16 cellular contexts compared by ENCODE assay signal in the genomic region with DNA sequence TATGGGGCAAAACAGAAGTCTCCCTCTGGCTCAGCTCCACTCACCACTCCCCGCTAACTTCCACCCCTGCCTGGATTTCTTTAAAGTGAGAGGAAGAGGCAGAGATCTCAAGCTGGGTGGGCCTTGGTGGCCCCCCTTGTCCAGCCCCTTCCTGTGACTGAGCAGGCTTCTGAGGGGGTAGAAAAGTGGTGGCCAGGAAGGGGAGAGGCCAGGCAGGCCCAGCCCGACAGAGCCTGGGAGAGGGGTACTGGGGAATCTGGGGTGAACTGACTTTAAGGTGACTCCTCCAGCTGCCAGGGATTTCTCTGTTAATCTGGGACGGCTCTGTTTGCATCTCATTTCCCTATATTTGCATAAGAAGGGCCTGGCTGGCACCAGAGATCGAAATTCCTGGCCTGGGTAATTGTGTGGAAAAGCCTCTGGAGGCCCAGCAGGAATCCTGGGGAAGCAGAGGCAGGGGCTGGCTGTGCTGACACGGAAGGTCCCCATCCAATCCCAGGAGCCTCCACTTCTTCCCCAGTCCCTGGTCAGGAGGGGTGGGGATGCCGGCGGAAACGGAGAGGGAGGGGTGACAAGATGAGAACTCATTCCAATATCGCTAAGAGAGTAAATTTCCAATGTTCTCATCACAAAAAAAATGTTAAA. TPM values are rescaled to one million over a fixed set of nuclear protein-coding genes. Genes with fewer than 3 reads are reported as not detected.
A peak's percentile ranks its signal among the peaks of the same experiment; 100 is the strongest.
DNase-seq lines count a peak whose midpoint lies in the region; TF ChIP-seq lines count a peak whose summit lies in the region.
"Had no signal": no experiment of that assay in that cellular context is flagged by ENCODE, and none has a peak within 500 bp of the region (broad histone marks: within the 10 kb centered on the region; RNA-seq: fewer than 3 reads in every experiment).

No MANE protein-coding gene starts in this region.

- H3K27ac ChIP-seq in endodermal cell (ENCODE audit: low read depth, low read length) = peak overlapping the region; percentile 64
- H3K27ac ChIP-seq in smooth muscle cell (ENCODE audit: low read depth) = no peak overlapping the region
- H3K27ac ChIP-seq: SJSA1 had no signal

- H3K9me3 Mint-ChIP-seq in endodermal cell (no peaks in the 10 kb centered on the region), neural crest cell (no peaks in the 10 kb centered on the region)
- H3K9me3 Mint-ChIP-seq: activated T-cell treated with anti-CD3 and anti-CD28 coated beads, Interleukin-2, amount 50 U/mL, for 24 hours; effector memory CD8-positive, alpha-beta T cell had no signal

- TF ChIP-seq CTCF in endodermal cell (conservative IDR thresholded peaks at IDR 0.05) (no peak), neural crest cell (conservative IDR thresholded peaks at IDR 0.05) (no peak), smooth muscle cell (IDR thresholded peaks at IDR 0.05; ENCODE audit: borderline replicate concordance, insufficient read depth, poor library complexity, severe bottlenecking) (no peak)

- H3K9ac ChIP-seq in endodermal cell (ENCODE audit: extremely low read depth, low read length, poor library complexity, severe bottlenecking) (no peak overlapping the region), smooth muscle cell (ENCODE audit: low read depth) (no peak overlapping the region)

- H3K4me2 ChIP-seq in smooth muscle cell = no peak overlapping the region

- H2AFZ ChIP-seq in smooth muscle cell (ENCODE audit: low read depth) = no peak overlapping the region

- peak overlapping the region; percentile 88 for H3K27ac Mint-ChIP-seq in endodermal cell
- H3K27ac Mint-ChIP-seq in neural crest cell (ENCODE audit: unreplicated experiment) = peak overlapping the region; percentile 20
- H3K27ac Mint-ChIP-seq: activated naive CD8-positive, alpha-beta T cell; activated T-cell treated with anti-CD3 and anti-CD28 coated beads, Interleukin-2, amount 50 U/mL, for 24 hours had no signal

- no peaks in the 10 kb centered on the region for H3K36me3 Mint-ChIP-seq in endodermal cell (ENCODE audit: low read depth)
- no peaks in the 10 kb centered on the region for H3K36me3 Mint-ChIP-seq in neural crest cell (ENCODE audit: low read depth)
- H3K36me3 Mint-ChIP-seq: activated naive CD8-positive, alpha-beta T cell had no signal

- H3K27me3 Mint-ChIP-seq in endodermal cell (ENCODE audit: insufficient read depth) = no peaks in the 10 kb centered on the region
- no peaks in the 10 kb centered on the region for H3K27me3 Mint-ChIP-seq in neural crest cell (ENCODE audit: low read depth)

- 47% methylated on average over 6 of the region's 9 CpGs; no CpG with 5 or more reads in 1 of the 2 experiments for WGBS in endodermal cell (ENCODE audit: insufficient coverage in 1 of 2, insufficient read length in 1 of 2), 2 experiments
- WGBS in smooth muscle cell (ENCODE audit: low lambda C conversion rate) = 39% methylated on average over 9 of the region's 9 CpGs

- no peak overlapping the region for H3K4me3 Mint-ChIP-seq in endodermal cell
- peak overlapping the region; percentile 47 for H3K4me3 Mint-ChIP-seq in neural crest cell
- H3K4me3 Mint-ChIP-seq: activated naive CD8-positive, alpha-beta T cell; activated T-cell treated with anti-CD3 and anti-CD28 coated beads, Interleukin-2, amount 50 U/mL, for 24 hours; effector memory CD8-positive, alpha-beta T cell had no signal

- no peaks in the 10 kb centered on the region for H3K79me2 ChIP-seq in smooth muscle cell (ENCODE audit: low read depth)

- no peaks in the 10 kb centered on the region for H4K20me1 ChIP-seq in smooth muscle cell (ENCODE audit: low read depth)

- H3K27me3 ChIP-seq in endodermal cell (ENCODE audit: control insufficient read depth, insufficient read depth, low read length, poor library complexity, severe bottlenecking) (no peaks in the 10 kb centered on the region), smooth muscle cell (ENCODE audit: low read depth) (no peaks in the 10 kb centered on the region)
- H3K27me3 ChIP-seq: SJSA1 had no signal

- peaks cover 27% of the 10 kb centered on the region for H3K4me1 Mint-ChIP-seq in endodermal cell
- peaks cover 52% of the 10 kb centered on the region for H3K4me1 Mint-ChIP-seq in neural crest cell

- H3K36me3 ChIP-seq in endodermal cell (ENCODE audit: control insufficient read depth, insufficient read depth, low read length) = no peaks in the 10 kb centered on the region
- H3K36me3 ChIP-seq in smooth muscle cell (ENCODE audit: low read depth) = no peaks in the 10 kb centered on the region
- H3K36me3 ChIP-seq: SJSA1 had no signal

- H3K4me3 ChIP-seq in endodermal cell (ENCODE audit: low read length) (no peak overlapping the region), smooth muscle cell (no peak overlapping the region)
- H3K4me3 ChIP-seq: SJSA1 had no signal

- peak; percentile 54 for DNase-seq in ELF-1 (ENCODE audit: low read depth, low spot score)
- DNase-seq in NCI-H69 (lab: John Stamatoyannopoulos, UW) = peak; percentile 8
- peak; percentile 82 for DNase-seq in endodermal cell
- DNase-seq in neural crest cell (ENCODE audit: low read depth, low spot score) = no peak
- DNase-seq in smooth muscle cell (lab: John Stamatoyannopoulos, UW; ENCODE audit: unreplicated experiment) = no peak
- DNase-seq in occipital lobe (lab: John Stamatoyannopoulos, UW) = no peak
- no peak for DNase-seq in retina
- DNase-seq in NCI-H446 (lab: John Stamatoyannopoulos, UW) = no peak
- DNase-seq: activated T-cell treated with anti-CD3 and anti-CD28 coated beads, Interleukin-2, amount 50 U/mL, for 24 hours; effector memory CD8-positive, alpha-beta T cell; GDM1; NCI-H1694; stimulated activated CD4-positive, alpha-beta T cell treated with anti-CD3 and anti-CD28 coated beads, Interleukin-1b, Interleukin-23, amount 100 ng/mL, for 48 hours had no signal

- H3F3A ChIP-seq in smooth muscle cell (ENCODE audit: low read depth) = no peaks in the 10 kb centered on the region

- H3K9me3 ChIP-seq in endodermal cell (ENCODE audit: control insufficient read depth, low read length) = no peaks in the 10 kb centered on the region
- H3K9me3 ChIP-seq in smooth muscle cell (replicated peaks; ENCODE audit: low read depth) = no peaks in the 10 kb centered on the region
- H3K9me3 ChIP-seq: SJSA1 had no signal

- H3K4me1 ChIP-seq in endodermal cell (ENCODE audit: control insufficient read depth, insufficient read depth, low read length) (peaks cover 22% of the 10 kb centered on the region), smooth muscle cell (ENCODE audit: low read depth) (peaks cover 24% of the 10 kb centered on the region)

RNA-seq across cellular contexts. Expression of gene ADGRB2, which starts 18.7 kb away (rescaled TPM):
- total RNA-seq in endodermal cell (10 to 100 TPM; 13.1 to 22.7 TPM), neural crest cell (17.8 and 18.8 TPM in 2 replicates), smooth muscle cell (8.8 and 10.6 TPM in 2 replicates), occipital lobe (75.0 TPM)
- polyA plus RNA-seq in endodermal cell (2013, experiment 1 of 2) = 37.3 TPM
- polyA plus RNA-seq in endodermal cell (2013, experiment 2 of 2) = 34.7 TPM
- polyA plus RNA-seq in smooth muscle cell = 7.5 and 9.4 TPM in 2 replicates
- total RNA-seq: left lobe of liver had no signal

RNA-seq across cellular contexts. Expression of gene SPOCD1, which starts 32.9 kb away (rescaled TPM):
- total RNA-seq in endodermal cell (1 to 10 TPM; 2.0 to 3.1 TPM), neural crest cell (0.56 and 0.61 TPM in 2 replicates), smooth muscle cell (39.5 and 43.8 TPM in 2 replicates), occipital lobe (not detected)
- 1.00 TPM for polyA plus RNA-seq in endodermal cell (2013, experiment 1 of 2)
- polyA plus RNA-seq in endodermal cell (2013, experiment 2 of 2) = 1.4 TPM
- 45.3 and 46.1 TPM in 2 replicates for polyA plus RNA-seq in smooth muscle cell

Comparison
In these comparisons a context has a peak if more than half of its experiments do, and no peak if none do; other contexts are left out.
1. DNase-seq: peak in ELF-1 (single experiment), NCI-H69 (single experiment) and endodermal cell (single experiment); none in neural crest cell (single experiment), smooth muscle cell (single experiment), occipital lobe (single experiment), retina (single experiment) and NCI-H446 (0 of 2).